Comparison of ENCODE assay signal across 8 cellular contexts in genomic region chr6:117866561-117866960, GRCh38. TPM values are rescaled to one million over a fixed set of nuclear protein-coding genes. Genes with fewer than 3 reads are reported as not detected.
"Had no signal": no experiment of that assay in that cellular context is flagged by ENCODE, and none has a peak within 500 bp of the region (broad histone marks: within the 10 kb centered on the region; RNA-seq: fewer than 3 reads in every experiment).

No MANE protein-coding gene starts in this region.

- H3K36me3 ChIP-seq: HAP-1 had no signal

- DNase-seq: GM23248, GOT3, H7, H9, HCEC 1CT, HFFc6 had no signal

- H3K27ac ChIP-seq: GM23248 had no signal

- H3K4me3 ChIP-seq: GM23248, GM23338, HAP-1 had no signal

- H3K4me1 ChIP-seq: HAP-1 had no signal

RNA-seq across cellular contexts. Expression of gene SLC35F1, which starts 40.5 kb away (rescaled TPM):
- total RNA-seq: GM23248, HFFc6 had no signal
